ENCODE assay signal across 13 cellular contexts in genomic region chr4:138218976-138219375, GRCh38. TPM values are rescaled to one million over a fixed set of nuclear protein-coding genes. Genes with fewer than 3 reads are reported as not detected.
DNase-seq lines count a peak whose midpoint lies in the region; ATAC-seq and TF ChIP-seq lines count a peak whose summit lies in the region.
"Had no signal": no experiment of that assay in that cellular context is flagged by ENCODE, and none has a peak within 500 bp of the region (broad histone marks: within the 10 kb centered on the region; RNA-seq: fewer than 3 reads in every experiment).

No MANE protein-coding gene starts in this region.

- H3K27me3 Mint-ChIP-seq in brain = peaks cover 2% of the 10 kb centered on the region
- no peaks in the 10 kb centered on the region for H3K27me3 Mint-ChIP-seq in stimulated activated naive CD8-positive, alpha-beta T cell treated with anti-CD3 and anti-CD28 coated beads, Interleukin-15, amount 100 ng/mL, for 72 hours
- H3K27me3 Mint-ChIP-seq: CD4-positive, alpha-beta memory T cell had no signal

- no peaks in the 10 kb centered on the region for H3K27me3 ChIP-seq in A673 (replicated peaks; ENCODE audit: insufficient read depth, low read depth, low read length, poor library complexity)
- H3K27me3 ChIP-seq: BLaER1 had no signal

- H3K27ac ChIP-seq in A673 (ENCODE audit: low read depth, low read length, poor library complexity, severe bottlenecking) = peak overlapping the region; percentile 11
- H3K27ac ChIP-seq: BLaER1 had no signal

- H3K36me3 Mint-ChIP-seq in brain = peaks cover 22% of the 10 kb centered on the region
- H3K36me3 Mint-ChIP-seq: CD14-positive monocyte; CD4-positive, alpha-beta memory T cell had no signal

- H3K9me3 Mint-ChIP-seq in brain = no peaks in the 10 kb centered on the region
- H3K9me3 Mint-ChIP-seq in stimulated activated naive CD8-positive, alpha-beta T cell treated with anti-CD3 and anti-CD28 coated beads, Interleukin-15, amount 100 ng/mL, for 72 hours = no peaks in the 10 kb centered on the region
- H3K9me3 Mint-ChIP-seq: H9 had no signal

- BruUV-seq in A673 (replicated peaks; lab: Mats Ljungman, UMichigan) = no TSS peak

- H3K36me3 ChIP-seq in A673 (ENCODE audit: insufficient read depth, low read length, poor library complexity, severe bottlenecking) = peaks cover 78% of the 10 kb centered on the region
- H3K36me3 ChIP-seq: BLaER1 had no signal

- H3K4me1 Mint-ChIP-seq in brain = peaks cover 55% of the 10 kb centered on the region
- no peaks in the 10 kb centered on the region for H3K4me1 Mint-ChIP-seq in stimulated activated naive CD8-positive, alpha-beta T cell treated with anti-CD3 and anti-CD28 coated beads, Interleukin-15, amount 100 ng/mL, for 72 hours
- H3K4me1 Mint-ChIP-seq: CD14-positive monocyte; CD4-positive, alpha-beta memory T cell had no signal

- H3K9me3 ChIP-seq in A673 (ENCODE audit: low read depth, low read length, poor library complexity, severe bottlenecking) = no peaks in the 10 kb centered on the region
- H3K9me3 ChIP-seq: BLaER1 had no signal

- no peak for TF ChIP-seq CTCF in A673 (conservative IDR thresholded peaks at IDR 0.05; ENCODE audit: low read depth, low read length)
- no peak for TF ChIP-seq CTCF in brain (conservative IDR thresholded peaks at IDR 0.05)

- ATAC-seq in stimulated activated naive CD8-positive, alpha-beta T cell treated with anti-CD3 and anti-CD28 coated beads, Interleukin-15, amount 100 ng/mL, for 72 hours = no peak
- ATAC-seq in GM18502 (IDR thresholded peaks at IDR 0.05; ENCODE audit: poor library complexity, unreplicated experiment) = no peak
- ATAC-seq: K562 had no signal

- POLR2A ChIA-PET in A673 (lab: Charles Lee; ENCODE audit: low non-redundant PET) = no interaction called here

- no peak overlapping the region for H3K4me3 Mint-ChIP-seq in brain
- no peak overlapping the region for H3K4me3 Mint-ChIP-seq in stimulated activated naive CD8-positive, alpha-beta T cell treated with anti-CD3 and anti-CD28 coated beads, Interleukin-15, amount 100 ng/mL, for 72 hours
- H3K4me3 Mint-ChIP-seq: CD14-positive monocyte; CD4-positive, alpha-beta memory T cell; H9 had no signal

- CTCF ChIA-PET in A673 (lab: Charles Lee) = no interaction called here

- H3K4me3 ChIP-seq in A673 (ENCODE audit: low read depth, low read length, poor library complexity, severe bottlenecking) = no peak overlapping the region
- H3K4me3 ChIP-seq: BLaER1, K562 had no signal

- H3K27ac Mint-ChIP-seq in brain = peak overlapping the region in 3 of 5 experiments; percentile 32 to 73 (median 58)
- H3K27ac Mint-ChIP-seq in stimulated activated naive CD8-positive, alpha-beta T cell treated with anti-CD3 and anti-CD28 coated beads, Interleukin-15, amount 100 ng/mL, for 72 hours = no peak overlapping the region
- H3K27ac Mint-ChIP-seq: CD4-positive, alpha-beta memory T cell; H9 had no signal

- peaks cover 41% of the 10 kb centered on the region for H3K4me1 ChIP-seq in A673 (ENCODE audit: insufficient read depth, low read length, poor library complexity, severe bottlenecking)

- DNase-seq in A673 (ENCODE audit: low spot score) (no peak), D341Med (ENCODE audit: low spot score) (peak; percentile 54), NCI-H524 (lab: John Stamatoyannopoulos, UW) (peak; percentile 32 to 72), NCI-H2081 treated with DMSO at 0.1 percent for 48 hours (lab: John Stamatoyannopoulos, UW) (no peak)
- DNase-seq in stimulated activated naive CD8-positive, alpha-beta T cell treated with anti-CD3 and anti-CD28 coated beads, Interleukin-15, amount 100 ng/mL, for 72 hours = no peak
- DNase-seq: CD4-positive, alpha-beta memory T cell; GDM1; H9 had no signal

- intact Hi-C loops in A673 (cut with micrococcal nuclease; ENCODE audit: unreplicated experiment) = no loop called here

RNA-seq across cellular contexts. Expression of gene SLC7A11, which starts 23.2 kb away (rescaled TPM):
- total RNA-seq in A673 (2021) = 40.6 and 43.8 TPM in 2 replicates
- 1.5 TPM for polyA plus RNA-seq in brain (ENCODE audit: insufficient read depth, low read depth, low replicate concordance)
- polyA plus RNA-seq: CD4-positive, alpha-beta memory T cell had no signal

Comparison
In these comparisons a context has a peak if more than half of its experiments do, and no peak if none do; other contexts are left out.
1. DNase-seq: peak in D341Med (single experiment) and NCI-H524 (2 of 2); none in A673 (single experiment), stimulated activated naive CD8-positive, alpha-beta T cell treated with anti-CD3 and anti-CD28 coated beads, Interleukin-15, amount 100 ng/mL, for 72 hours (0 of 2) and NCI-H2081 treated with DMSO at 0.1 percent for 48 hours (single experiment).
2. H3K27ac Mint-ChIP-seq: peak in brain (3 of 5); none in stimulated activated naive CD8-positive, alpha-beta T cell treated with anti-CD3 and anti-CD28 coated beads, Interleukin-15, amount 100 ng/mL, for 72 hours (0 of 2).